1 cellular context compared by ENCODE assay signal in genomic region chr10:116708386-116708785, GRCh38.
TF ChIP-seq lines count a peak whose summit lies in the region.

No MANE protein-coding gene starts in this region.

TF ChIP-seq in HEK293, 187 proteins besides CTCF, POLR2A, EP300 and RAD21 (continued from another document):
- TF ChIP-seq, protein P1, sequence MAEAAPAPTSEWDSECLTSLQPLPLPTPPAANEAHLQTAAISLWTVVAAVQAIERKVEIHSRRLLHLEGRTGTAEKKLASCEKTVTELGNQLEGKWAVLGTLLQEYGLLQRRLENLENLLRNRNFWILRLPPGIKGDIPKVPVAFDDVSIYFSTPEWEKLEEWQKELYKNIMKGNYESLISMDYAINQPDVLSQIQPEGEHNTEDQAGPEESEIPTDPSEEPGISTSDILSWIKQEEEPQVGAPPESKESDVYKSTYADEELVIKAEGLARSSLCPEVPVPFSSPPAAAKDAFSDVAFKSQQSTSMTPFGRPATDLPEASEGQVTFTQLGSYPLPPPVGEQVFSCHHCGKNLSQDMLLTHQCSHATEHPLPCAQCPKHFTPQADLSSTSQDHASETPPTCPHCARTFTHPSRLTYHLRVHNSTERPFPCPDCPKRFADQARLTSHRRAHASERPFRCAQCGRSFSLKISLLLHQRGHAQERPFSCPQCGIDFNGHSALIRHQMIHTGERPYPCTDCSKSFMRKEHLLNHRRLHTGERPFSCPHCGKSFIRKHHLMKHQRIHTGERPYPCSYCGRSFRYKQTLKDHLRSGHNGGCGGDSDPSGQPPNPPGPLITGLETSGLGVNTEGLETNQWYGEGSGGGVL (tag by site-specific recombination; IDR thresholded peaks at IDR 0.05) = no peak
- TF ChIP-seq ZNF600 (tag by site-specific recombination; IDR thresholded peaks at IDR 0.05) = no peak
- TF ChIP-seq ZFHX2 (tag by site-specific recombination; conservative IDR thresholded peaks at IDR 0.05) = 0 out of 2 replicates have a peak, but pooled peaks have one; percentile 9
- no peak for TF ChIP-seq HOXD13 (CRISPR knock-in tag; IDR thresholded peaks at IDR 0.05; ENCODE audit: borderline replicate concordance)
